22 cellular contexts compared by ENCODE assay signal in the genomic region with DNA sequence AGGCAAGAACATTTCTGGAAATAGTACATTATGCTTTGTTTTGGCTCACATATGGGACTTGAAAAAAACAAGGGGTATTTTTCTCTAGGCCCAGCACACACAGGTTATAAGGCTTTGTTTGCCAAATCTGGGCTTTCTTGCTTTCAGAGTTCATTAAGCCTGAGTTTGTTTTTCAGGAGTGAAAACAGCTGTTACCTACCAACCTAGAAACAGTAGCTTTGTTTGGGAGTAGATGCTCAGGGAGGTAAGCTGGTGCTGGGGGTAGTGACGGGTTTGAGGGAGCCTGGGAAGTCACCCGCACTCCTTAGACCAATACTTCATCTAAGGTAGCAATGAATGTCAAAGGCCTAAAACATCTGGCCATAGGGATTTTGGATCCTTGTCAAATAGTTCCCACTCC.
DNase-seq lines count a peak whose midpoint lies in the region; ATAC-seq and TF ChIP-seq lines count a peak whose summit lies in the region.
"Had no signal": no experiment of that assay in that cellular context is flagged by ENCODE, and none has a peak within 500 bp of the region (broad histone marks: within the 10 kb centered on the region; RNA-seq: fewer than 3 reads in every experiment).

No MANE protein-coding gene starts in this region.

- TF ChIP-seq CTCF in thoracic aorta (IDR thresholded peaks at IDR 0.05), result no peak
- TF ChIP-seq CTCF in lower leg skin (IDR thresholded peaks at IDR 0.05), result no peak

- H3K4me1 ChIP-seq in thoracic aorta (ENCODE audit: control insufficient read depth in 1 of 2, low read depth in 2 of 2), result peaks cover 12 to 30% of the 10 kb centered on the region in 2 donors
- H3K4me1 ChIP-seq: BE2C, BLaER1 had no signal

- H3K27me3 ChIP-seq in thoracic aorta (replicated peaks; ENCODE audit: insufficient read depth), result no peaks in the 10 kb centered on the region
- H3K27me3 ChIP-seq: BE2C, BLaER1 had no signal

- H3K36me3 ChIP-seq in thoracic aorta, result no peaks in the 10 kb centered on the region
- H3K36me3 ChIP-seq: BE2C, BLaER1 had no signal

- H3K4me3 ChIP-seq in thoracic aorta, result no peak overlapping the region
- H3K4me3 ChIP-seq in lower leg skin (ENCODE audit: low read depth, poor library complexity, severe bottlenecking), result no peak overlapping the region
- H3K4me3 ChIP-seq: BLaER1, GM12878 had no signal

- DNase-seq in left kidney (ENCODE audit: low read depth, low spot score) (peak; percentile 52), thoracic aorta (ENCODE audit: low spot score) (no peak), lower leg skin (ENCODE audit: low spot score in 2 of 2) (no peak), middle frontal gyrus (ENCODE audit: extremely low spot score, low spot score) (no peak)
- no peak for DNase-seq in activated naive CD4-positive, alpha-beta T cell treated with Interleukin-2 at 50 U/mL for 16 hours
- DNase-seq: 8988T; ACHN; BE2C; C1 segment of cervical spinal cord; CD4-positive, alpha-beta memory T cell; CD4-positive, CD25-positive, alpha-beta regulatory T cell; CD8-positive, alpha-beta memory T cell; COR-L47; DMS 273 treated with DMSO at 0.1 percent for 48 hours; DMS153; DMS53; DMS79; DND-41; EL; GDM1 had no signal

- WGBS in lower leg skin, 2 donors, result 79 to 93% methylated on average over 2 of the region's 2 CpGs

- ATAC-seq in thoracic aorta (ENCODE audit: insufficient number of reproducible peaks, low FRiP score, low read depth), result no peak
- ATAC-seq: GM12878 had no signal

- no peaks in the 10 kb centered on the region for H3K9me3 ChIP-seq in thoracic aorta
- H3K9me3 ChIP-seq: BE2C, BLaER1 had no signal

- no peak for TF ChIP-seq POLR2A in lower leg skin (IDR thresholded peaks at IDR 0.05)

- intact Hi-C loops in lower leg skin (cut with DNase I; ENCODE audit: low total_unique reads), result no loop called here

- H3K27ac ChIP-seq in thoracic aorta, result peak overlapping the region; percentile 38 to 53
- H3K27ac ChIP-seq: BLaER1 had no signal
